In genomic region chr21:31370281-31370892, GRCh38 we compare ENCODE assay signal across 16 cellular contexts. TPM values are rescaled to one million over a fixed set of nuclear protein-coding genes. Genes with fewer than 3 reads are reported as not detected.
A peak's percentile ranks its signal among the peaks of the same experiment; 100 is the strongest.
DNase-seq lines count a peak whose midpoint lies in the region; ATAC-seq and TF ChIP-seq lines count a peak whose summit lies in the region.
"Had no signal": no experiment of that assay in that cellular context is flagged by ENCODE, and none has a peak within 500 bp of the region (broad histone marks: within the 10 kb centered on the region; RNA-seq: fewer than 3 reads in every experiment).

No MANE protein-coding gene starts in this region.

- no peak for TF ChIP-seq CTCF in brain (conservative IDR thresholded peaks at IDR 0.05)
- TF ChIP-seq CTCF in nephron progenitor cell (IDR thresholded peaks at IDR 0.05): no peak

- peak overlapping the region; percentile 66 for H3K27ac ChIP-seq in urinary bladder (ENCODE audit: low read depth)
- H3K27ac ChIP-seq: BLaER1 treated with 17β-estradiol and CSF1 and Interleukin-3, amounts not matched to agents 10 nM and 100 nM had no signal

- ATAC-seq in activated T-cell treated with anti-CD3 and anti-CD28 coated beads, Interleukin-2, amount 50 U/mL, for 72 hours (replicated peaks in 1 of 2): peak; percentile 77 to 78
- ATAC-seq in HG02798 (IDR thresholded peaks at IDR 0.05; ENCODE audit: poor library complexity, unreplicated experiment) (no peak), GM19328 (IDR thresholded peaks at IDR 0.05; ENCODE audit: unreplicated experiment) (no peak)

- H3K4me3 Mint-ChIP-seq in activated T-cell treated with anti-CD3 and anti-CD28 coated beads, Interleukin-2, amount 50 U/mL, for 72 hours: no peak overlapping the region
- H3K4me3 Mint-ChIP-seq in activated T-cell treated with anti-CD3 and anti-CD28 coated beads, Interleukin-2, amount 50 U/mL, for 24 hours: no peak overlapping the region
- H3K4me3 Mint-ChIP-seq in brain: peak overlapping the region in 1 of 5 experiments; percentile 53
- no peak overlapping the region for H3K4me3 Mint-ChIP-seq in nephron progenitor cell
- H3K4me3 Mint-ChIP-seq: HFFc6 had no signal

- H3K27me3 Mint-ChIP-seq in activated T-cell treated with anti-CD3 and anti-CD28 coated beads, Interleukin-2, amount 50 U/mL, for 72 hours (ENCODE audit: low read depth): no peaks in the 10 kb centered on the region
- no peaks in the 10 kb centered on the region for H3K27me3 Mint-ChIP-seq in activated T-cell treated with anti-CD3 and anti-CD28 coated beads, Interleukin-2, amount 50 U/mL, for 24 hours
- H3K27me3 Mint-ChIP-seq in brain: no peaks in the 10 kb centered on the region
- peaks cover 8% of the 10 kb centered on the region for H3K27me3 Mint-ChIP-seq in nephron progenitor cell (ENCODE audit: low read depth, poor library complexity)

- no peak overlapping the region for H3K4me3 ChIP-seq in urinary bladder (ENCODE audit: low read depth, low read length)
- H3K4me3 ChIP-seq: BLaER1 treated with 17β-estradiol and CSF1 and Interleukin-3, amounts not matched to agents 10 nM and 100 nM had no signal

- DNase-seq in activated T-cell treated with anti-CD3 and anti-CD28 coated beads, Interleukin-2, amount 50 U/mL, for 72 hours: no peak
- DNase-seq in activated T-cell treated with anti-CD3 and anti-CD28 coated beads, Interleukin-2, amount 50 U/mL, for 24 hours: no peak
- no peak for DNase-seq in nephron progenitor cell
- no peak for DNase-seq in stimulated activated CD8-positive, alpha-beta memory T cell treated with anti-CD3 and anti-CD28 coated beads, Interleukin-4, amount 100 ng/mL, for 48 hours
- DNase-seq: HFFc6, KBM-7, NCI-H1048, NCI-H2107, NCI-H226, NCI-H526, RPMI8226 had no signal

- no peaks in the 10 kb centered on the region for H3K36me3 Mint-ChIP-seq in activated T-cell treated with anti-CD3 and anti-CD28 coated beads, Interleukin-2, amount 50 U/mL, for 72 hours (ENCODE audit: insufficient read depth in 2 of 2)
- H3K36me3 Mint-ChIP-seq in activated T-cell treated with anti-CD3 and anti-CD28 coated beads, Interleukin-2, amount 50 U/mL, for 24 hours (ENCODE audit: low read depth): no peaks in the 10 kb centered on the region
- H3K36me3 Mint-ChIP-seq in brain (no peaks in the 10 kb centered on the region), nephron progenitor cell (ENCODE audit: low read depth) (peaks cover 17% of the 10 kb centered on the region)

- H3K27ac Mint-ChIP-seq in activated T-cell treated with anti-CD3 and anti-CD28 coated beads, Interleukin-2, amount 50 U/mL, for 72 hours: no peak overlapping the region
- no peak overlapping the region for H3K27ac Mint-ChIP-seq in activated T-cell treated with anti-CD3 and anti-CD28 coated beads, Interleukin-2, amount 50 U/mL, for 24 hours
- peak overlapping the region in 3 of 5 experiments; percentile 73 to 91 (median 88) for H3K27ac Mint-ChIP-seq in brain
- H3K27ac Mint-ChIP-seq in nephron progenitor cell: peak overlapping the region; percentile 93
- H3K27ac Mint-ChIP-seq: HFFc6 had no signal

- peaks cover 49% of the 10 kb centered on the region for H3K4me1 Mint-ChIP-seq in activated T-cell treated with anti-CD3 and anti-CD28 coated beads, Interleukin-2, amount 50 U/mL, for 72 hours (ENCODE audit: low read depth)
- H3K4me1 Mint-ChIP-seq in activated T-cell treated with anti-CD3 and anti-CD28 coated beads, Interleukin-2, amount 50 U/mL, for 24 hours (ENCODE audit: low read depth): peaks cover 35% of the 10 kb centered on the region
- H3K4me1 Mint-ChIP-seq in brain (peaks cover 31% of the 10 kb centered on the region), nephron progenitor cell (peaks cover 44% of the 10 kb centered on the region)

- H3K9me3 Mint-ChIP-seq in activated T-cell treated with anti-CD3 and anti-CD28 coated beads, Interleukin-2, amount 50 U/mL, for 72 hours: no peaks in the 10 kb centered on the region
- H3K9me3 Mint-ChIP-seq in activated T-cell treated with anti-CD3 and anti-CD28 coated beads, Interleukin-2, amount 50 U/mL, for 24 hours: no peaks in the 10 kb centered on the region
- H3K9me3 Mint-ChIP-seq in brain (no peaks in the 10 kb centered on the region), nephron progenitor cell (no peaks in the 10 kb centered on the region)

- no peaks in the 10 kb centered on the region for H3K4me1 ChIP-seq in urinary bladder (ENCODE audit: insufficient read depth)

- WGBS in urinary bladder: 71% methylated on average over 4 of the region's 4 CpGs

- no peaks in the 10 kb centered on the region for H3K36me3 ChIP-seq in urinary bladder (ENCODE audit: insufficient read depth)
- H3K36me3 ChIP-seq: BLaER1 treated with 17β-estradiol and CSF1 and Interleukin-3, amounts not matched to agents 10 nM and 100 nM had no signal

RNA-seq across cellular contexts. Expression of gene TIAM1, which starts 26.3 kb away (rescaled TPM):
- total RNA-seq in activated T-cell treated with anti-CD3 and anti-CD28 coated beads, Interleukin-2, amount 50 U/mL, for 72 hours: 10 to 100 TPM; 62.2 to 63.7 TPM
- 47.1 TPM for polyA plus RNA-seq in brain (ENCODE audit: insufficient read depth, low read depth, low replicate concordance)
- 36.0 TPM for total RNA-seq in urinary bladder
- 10.0 TPM for polyA plus RNA-seq in urinary bladder

Comparison
In these comparisons a context has a peak if more than half of its experiments do, and no peak if none do; other contexts are left out.
1. ATAC-seq: peak in activated T-cell treated with anti-CD3 and anti-CD28 coated beads, Interleukin-2, amount 50 U/mL, for 72 hours (2 of 2); none in HG02798 (single experiment) and GM19328 (single experiment).
2. H3K27ac Mint-ChIP-seq: peak in brain (3 of 5) and nephron progenitor cell (single experiment); none in activated T-cell treated with anti-CD3 and anti-CD28 coated beads, Interleukin-2, amount 50 U/mL, for 72 hours (single experiment) and activated T-cell treated with anti-CD3 and anti-CD28 coated beads, Interleukin-2, amount 50 U/mL, for 24 hours (single experiment).